16 cellular contexts compared by ENCODE assay signal in the genomic region with DNA sequence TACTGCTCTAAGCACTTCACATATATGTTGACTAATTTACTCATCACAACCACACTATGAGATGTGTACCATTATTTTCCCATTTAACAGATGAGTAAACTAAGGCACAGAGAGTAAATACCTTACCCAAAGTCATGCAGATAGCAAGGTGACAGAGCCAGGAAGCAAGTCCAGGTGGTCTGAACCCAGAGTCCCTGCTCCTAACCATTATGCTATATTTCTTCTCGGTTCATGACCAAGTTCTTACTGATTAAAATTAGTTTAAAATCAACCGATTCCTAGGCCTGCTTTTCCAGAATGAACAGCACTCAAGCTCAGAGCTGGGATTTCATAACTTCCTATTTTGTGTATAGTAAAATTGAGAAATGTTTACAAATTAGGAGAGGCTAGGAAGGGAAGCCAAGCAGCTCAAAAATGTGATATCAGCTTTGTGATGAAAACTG.
DNase-seq lines count a peak whose midpoint lies in the region; ATAC-seq, FAIRE-seq and TF ChIP-seq lines count a peak whose summit lies in the region.
"Had no signal": no experiment of that assay in that cellular context is flagged by ENCODE, and none has a peak within 500 bp of the region (broad histone marks: within the 10 kb centered on the region; RNA-seq: fewer than 3 reads in every experiment).

No MANE protein-coding gene starts in this region.

- peaks cover 19 to 42% of the 10 kb centered on the region in 2 donors for H3K4me1 ChIP-seq in mucosa of rectum (ENCODE audit: control insufficient read depth in 2 of 2, insufficient read depth in 2 of 2, low read length in 2 of 2)
- no peaks in the 10 kb centered on the region for H3K4me1 ChIP-seq in effector memory CD4-positive, alpha-beta T cell (ENCODE audit: control insufficient read depth, insufficient read depth, low read length, poor library complexity, severe bottlenecking)
- H3K4me1 ChIP-seq: tibial artery had no signal

- peaks cover 12% of the 10 kb centered on the region for H3K27me3 Mint-ChIP-seq in activated naive CD8-positive, alpha-beta T cell treated with anti-CD3 and anti-CD28 coated beads, Interleukin-2, amount 10 ng/mL, durations not matched to agents 7 days and 5 days
- peaks cover 3% of the 10 kb centered on the region for H3K27me3 Mint-ChIP-seq in activated naive CD8-positive, alpha-beta T cell treated with anti-CD3 and anti-CD28 coated beads for 36 hours
- H3K27me3 Mint-ChIP-seq: CD4-positive, alpha-beta memory T cell had no signal

- peaks cover 22% of the 10 kb centered on the region for H3K4me1 Mint-ChIP-seq in activated naive CD8-positive, alpha-beta T cell treated with anti-CD3 and anti-CD28 coated beads, Interleukin-2, amount 10 ng/mL, durations not matched to agents 7 days and 5 days
- no peaks in the 10 kb centered on the region for H3K4me1 Mint-ChIP-seq in activated naive CD8-positive, alpha-beta T cell treated with anti-CD3 and anti-CD28 coated beads for 36 hours

- H3K4me3 ChIP-seq in fibroblast of pulmonary artery (replicated peaks; ENCODE audit: low read depth, low read length) (no peak overlapping the region), mucosa of rectum (ENCODE audit: low read length in 2 of 2) (no peak overlapping the region)
- H3K4me3 ChIP-seq in effector memory CD4-positive, alpha-beta T cell (ENCODE audit: insufficient read depth, low read depth, low read length, poor library complexity, severe bottlenecking): no peak overlapping the region
- H3K4me3 ChIP-seq: tibial artery had no signal

- peaks cover 16% of the 10 kb centered on the region for H3K36me3 Mint-ChIP-seq in activated naive CD8-positive, alpha-beta T cell treated with anti-CD3 and anti-CD28 coated beads, Interleukin-2, amount 10 ng/mL, durations not matched to agents 7 days and 5 days
- no peaks in the 10 kb centered on the region for H3K36me3 Mint-ChIP-seq in activated naive CD8-positive, alpha-beta T cell treated with anti-CD3 and anti-CD28 coated beads for 36 hours
- H3K36me3 Mint-ChIP-seq: CD4-positive, alpha-beta memory T cell had no signal

- no peak for TF ChIP-seq POLR2A in GM12892 (IDR thresholded peaks at IDR 0.05; ENCODE audit: low read depth, low read length)

- DNase-seq in activated naive CD8-positive, alpha-beta T cell treated with anti-CD3 and anti-CD28 coated beads, Interleukin-2, amount 10 ng/mL, durations not matched to agents 7 days and 5 days: no peak
- DNase-seq in activated naive CD8-positive, alpha-beta T cell treated with anti-CD3 and anti-CD28 coated beads for 36 hours: no peak
- DNase-seq in fibroblast of pulmonary artery (ENCODE audit: low read depth) (peak; percentile 65), iPS-NIHi7 (ENCODE audit: extremely low spot score) (no peak), A172 (ENCODE audit: low spot score) (no peak), GM12892 (ENCODE audit: insufficient read length) (no peak)
- no peak for DNase-seq in effector memory CD4-positive, alpha-beta T cell
- DNase-seq: activated CD8-positive, alpha-beta T cell treated with anti-CD3 and anti-CD28 coated beads for 36 hours; CD4-positive, alpha-beta memory T cell; NCI-H1930; NCI-H510A; tibial artery had no signal

- no peak for ATAC-seq in activated naive CD8-positive, alpha-beta T cell treated with anti-CD3 and anti-CD28 coated beads, Interleukin-2, amount 10 ng/mL, durations not matched to agents 7 days and 5 days (ENCODE audit: low read depth)
- ATAC-seq: activated CD8-positive, alpha-beta T cell treated with anti-CD3 and anti-CD28 coated beads for 36 hours had no signal

- peak overlapping the region in 1 of 2 donors; percentile 55 for H3K9ac ChIP-seq in mucosa of rectum (ENCODE audit: low read depth in 1 of 2, low read length in 2 of 2)
- H3K9ac ChIP-seq: SK-N-SH had no signal

- POLR2A ChIA-PET in activated naive CD8-positive, alpha-beta T cell treated with anti-CD3 and anti-CD28 coated beads, Interleukin-2, amount 10 ng/mL, durations not matched to agents 7 days and 5 days (lab: Charles Lee): no interaction called here

- TF ChIP-seq CTCF in fibroblast of pulmonary artery (IDR thresholded peaks at IDR 0.05; ENCODE audit: low read length, missing control alignments): no peak

- no peaks in the 10 kb centered on the region for H3K27me3 ChIP-seq in mucosa of rectum (ENCODE audit: control insufficient read depth in 2 of 2, insufficient read depth in 2 of 2, low read length in 2 of 2)
- H3K27me3 ChIP-seq in effector memory CD4-positive, alpha-beta T cell (replicated peaks; ENCODE audit: control insufficient read depth, insufficient read depth, low read length, poor library complexity, severe bottlenecking): no peaks in the 10 kb centered on the region
- H3K27me3 ChIP-seq: neutrophil, tibial artery had no signal

- no peak overlapping the region for H3K4me3 Mint-ChIP-seq in activated naive CD8-positive, alpha-beta T cell treated with anti-CD3 and anti-CD28 coated beads, Interleukin-2, amount 10 ng/mL, durations not matched to agents 7 days and 5 days
- H3K4me3 Mint-ChIP-seq in activated naive CD8-positive, alpha-beta T cell treated with anti-CD3 and anti-CD28 coated beads for 36 hours: no peak overlapping the region
- H3K4me3 Mint-ChIP-seq: activated CD8-positive, alpha-beta T cell treated with anti-CD3 and anti-CD28 coated beads for 36 hours; CD4-positive, alpha-beta memory T cell had no signal

- peaks cover 1% of the 10 kb centered on the region for H3K9me3 Mint-ChIP-seq in activated naive CD8-positive, alpha-beta T cell treated with anti-CD3 and anti-CD28 coated beads, Interleukin-2, amount 10 ng/mL, durations not matched to agents 7 days and 5 days
- H3K9me3 Mint-ChIP-seq in activated naive CD8-positive, alpha-beta T cell treated with anti-CD3 and anti-CD28 coated beads for 36 hours: no peaks in the 10 kb centered on the region
- H3K9me3 Mint-ChIP-seq: activated CD8-positive, alpha-beta T cell treated with anti-CD3 and anti-CD28 coated beads for 36 hours; activated T-helper 2 cell treated with anti-CD3 and anti-CD28 coated beads, Interferon-gamma antibody, Interleukin-2, Interleukin-4, amounts not matched to agents 10 μg/mL and 5 μg/mL and 100 μg/mL, durations not matched to agents 14 hours and 24 hours and 36 hours had no signal

- peak overlapping the region; percentile 59 for H3K27ac Mint-ChIP-seq in activated naive CD8-positive, alpha-beta T cell treated with anti-CD3 and anti-CD28 coated beads, Interleukin-2, amount 10 ng/mL, durations not matched to agents 7 days and 5 days
- no peak overlapping the region for H3K27ac Mint-ChIP-seq in activated naive CD8-positive, alpha-beta T cell treated with anti-CD3 and anti-CD28 coated beads for 36 hours
- H3K27ac Mint-ChIP-seq: activated CD8-positive, alpha-beta T cell treated with anti-CD3 and anti-CD28 coated beads for 36 hours; activated T-helper 2 cell treated with anti-CD3 and anti-CD28 coated beads, Interferon-gamma antibody, Interleukin-2, Interleukin-4, amounts not matched to agents 10 μg/mL and 5 μg/mL and 100 μg/mL, durations not matched to agents 14 hours and 24 hours and 36 hours; CD4-positive, alpha-beta memory T cell had no signal

- no peaks in the 10 kb centered on the region for H3K9me3 ChIP-seq in mucosa of rectum (ENCODE audit: control insufficient read depth in 2 of 2, low read length in 2 of 2)
- no peaks in the 10 kb centered on the region for H3K9me3 ChIP-seq in effector memory CD4-positive, alpha-beta T cell (ENCODE audit: control insufficient read depth, low read length)
- H3K9me3 ChIP-seq: neutrophil, SK-N-SH, tibial artery had no signal

- no peaks in the 10 kb centered on the region for H3K36me3 ChIP-seq in mucosa of rectum (ENCODE audit: control insufficient read depth in 2 of 2, insufficient read depth in 2 of 2, low read length in 2 of 2)
- H3K36me3 ChIP-seq in effector memory CD4-positive, alpha-beta T cell (ENCODE audit: control insufficient read depth, insufficient read depth, low read length): no peaks in the 10 kb centered on the region
- H3K36me3 ChIP-seq: neutrophil, tibial artery had no signal

- H3K27ac ChIP-seq in mucosa of rectum (ENCODE audit: low read depth in 2 of 2, low read length in 2 of 2): peak overlapping the region; percentile 66 to 85
- H3K27ac ChIP-seq in effector memory CD4-positive, alpha-beta T cell (ENCODE audit: insufficient read depth, low read length, poor library complexity, severe bottlenecking): no peak overlapping the region
- H3K27ac ChIP-seq: neutrophil, tibial artery had no signal

- no peak for FAIRE-seq in GM12892 (lab: Jason Lieb, UNC)
